8 cellular contexts compared by ENCODE assay signal in genomic region chr15:99450896-99451358, GRCh38.
A peak's percentile ranks its signal among the peaks of the same experiment; 100 is the strongest.
DNase-seq lines count a peak whose midpoint lies in the region; ATAC-seq and TF ChIP-seq lines count a peak whose summit lies in the region.

No MANE protein-coding gene starts in this region.

- TF ChIP-seq CTCF in suprapubic skin (IDR thresholded peaks at IDR 0.05), result no peak

- no peak overlapping the region for H3K27ac Mint-ChIP-seq in natural killer cell treated with Interleukin-12 subunit alpha and Interleukin-12 subunit beta and Interleukin-15 and Interleukin-18, amount 100 ng/mL, for 72 hours

- peak; percentile 36 to 43 for ATAC-seq in natural killer cell treated with Interleukin-12 subunit alpha and Interleukin-12 subunit beta and Interleukin-15 and Interleukin-18, amount 100 ng/mL, for 72 hours
- no peak for ATAC-seq in GM18909 (IDR thresholded peaks at IDR 0.05; ENCODE audit: poor library complexity, unreplicated experiment)

- 16% methylated on average over 13 of the region's 14 CpGs for WGBS in suprapubic skin

- TF ChIP-seq EP300 in suprapubic skin (IDR thresholded peaks at IDR 0.05), result no peak

- peaks cover 24 to 26% of the 10 kb centered on the region in 2 donors for H3K27me3 Mint-ChIP-seq in natural killer cell treated with Interleukin-12 subunit alpha and Interleukin-12 subunit beta and Interleukin-15 and Interleukin-18, amount 100 ng/mL, for 72 hours

- H3K27ac ChIP-seq in cingulate gyrus (ENCODE audit: low read depth, low read length), result peak overlapping the region; percentile 61
- H3K27ac ChIP-seq in suprapubic skin, result peak overlapping the region; percentile 57

- no peak for TF ChIP-seq POLR2A in suprapubic skin (IDR thresholded peaks at IDR 0.05)

- peak overlapping the region; percentile 56 for H3K4me3 Mint-ChIP-seq in natural killer cell treated with Interleukin-12 subunit alpha and Interleukin-12 subunit beta and Interleukin-15 and Interleukin-18, amount 100 ng/mL, for 72 hours

- H3K4me3 ChIP-seq in suprapubic skin, result no peak overlapping the region

- no peaks in the 10 kb centered on the region for H3K9me3 Mint-ChIP-seq in natural killer cell treated with Interleukin-12 subunit alpha and Interleukin-12 subunit beta and Interleukin-15 and Interleukin-18, amount 100 ng/mL, for 72 hours

- H3K4me1 Mint-ChIP-seq in natural killer cell treated with Interleukin-12 subunit alpha and Interleukin-12 subunit beta and Interleukin-15 and Interleukin-18, amount 100 ng/mL, for 72 hours (ENCODE audit: low read depth in 2 of 2), result peaks cover 22% of the 10 kb centered on the region in 2 donors

- H3K4me1 ChIP-seq in suprapubic skin, result peaks cover 66% of the 10 kb centered on the region

- DNase-seq in DMS153 (lab: John Stamatoyannopoulos, UW), result peak; percentile 9
- no peak for DNase-seq in DMS153 treated with DMSO at 0.1 percent for 48 hours (lab: John Stamatoyannopoulos, UW; ENCODE audit: unreplicated experiment)
- DNase-seq in activated CD4-positive, alpha-beta T cell treated with anti-CD3 and anti-CD28 coated beads for 4 hours, result peak; percentile 52 to 69
- peak; percentile 54 for DNase-seq in natural killer cell treated with Interleukin-12 subunit alpha and Interleukin-12 subunit beta and Interleukin-15 and Interleukin-18, amount 100 ng/mL, for 72 hours (ENCODE audit: low spot score)
- DNase-seq in suprapubic skin (ENCODE audit: low spot score in 2 of 2), result peak in 1 of 2 donors; percentile 85
- no peak for DNase-seq in NCI-H510A treated with DMSO at 0.1 percent for 48 hours (lab: John Stamatoyannopoulos, UW)

- no peaks in the 10 kb centered on the region for H3K9me3 ChIP-seq in suprapubic skin

- no peaks in the 10 kb centered on the region for H3K36me3 Mint-ChIP-seq in natural killer cell treated with Interleukin-12 subunit alpha and Interleukin-12 subunit beta and Interleukin-15 and Interleukin-18, amount 100 ng/mL, for 72 hours

- H3K36me3 ChIP-seq in suprapubic skin, result no peaks in the 10 kb centered on the region

- H3K27me3 ChIP-seq in suprapubic skin, result no peaks in the 10 kb centered on the region

Comparison
In these comparisons a context has a peak if more than half of its experiments do, and no peak if none do; other contexts are left out.
1. DNase-seq: peak in DMS153 (single experiment), activated CD4-positive, alpha-beta T cell treated with anti-CD3 and anti-CD28 coated beads for 4 hours (2 of 2) and natural killer cell treated with Interleukin-12 subunit alpha and Interleukin-12 subunit beta and Interleukin-15 and Interleukin-18, amount 100 ng/mL, for 72 hours (single experiment); none in DMS153 treated with DMSO at 0.1 percent for 48 hours (single experiment) and NCI-H510A treated with DMSO at 0.1 percent for 48 hours (single experiment).